22 cellular contexts compared by ENCODE assay signal in the genomic region with DNA sequence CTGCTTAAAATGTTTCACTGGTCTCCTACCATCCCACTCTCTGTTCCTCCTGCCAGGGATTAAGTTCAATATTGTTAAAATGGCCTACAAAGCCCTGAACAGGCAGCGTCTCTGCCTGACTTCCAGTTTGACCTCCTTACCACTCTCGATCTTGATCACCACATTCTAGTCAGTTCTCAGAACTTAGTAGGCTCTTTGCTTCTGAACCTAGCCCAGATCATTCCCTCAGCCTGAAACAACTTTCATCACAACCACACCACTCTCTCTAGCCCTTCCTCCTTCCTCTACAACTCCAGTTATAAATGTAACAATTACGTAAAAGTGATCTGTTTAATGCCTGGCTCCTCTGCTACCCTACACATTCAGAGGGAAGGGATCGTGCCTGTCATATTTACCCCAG.
"Had no signal": no experiment of that assay in that cellular context is flagged by ENCODE, and none has a peak within 500 bp of the region (broad histone marks: within the 10 kb centered on the region; RNA-seq: fewer than 3 reads in every experiment).

No MANE protein-coding gene starts in this region.

- H3K4me1 ChIP-seq: adrenal gland had no signal

- DNase-seq: activated CD4-positive, alpha-beta memory T cell treated with anti-CD3 and anti-CD28 coated beads, Interleukin-2, amount 10 ng/mL, durations not matched to agents 7 days and 5 days; activated CD4-positive, alpha-beta T cell treated with anti-CD3 and anti-CD28 coated beads for 36 hours; activated CD4-positive, alpha-beta T cell treated with anti-CD3 and anti-CD28 coated beads, Interleukin-2, amount 50 U/mL, for 1 hour; activated gamma-delta T cell treated with Interleukin-2 at 50 U/mL for 16 hours; activated naive CD4-positive, alpha-beta T cell treated with anti-CD3 and anti-CD28 coated beads, Interleukin-2, amount 10 ng/mL, durations not matched to agents 7 days and 5 days; activated naive CD8-positive, alpha-beta T cell treated with anti-CD3 and anti-CD28 coated beads, Interleukin-2, amount 10 ng/mL, durations not matched to agents 7 days and 5 days; activated T-cell treated with anti-CD3 and anti-CD28 coated beads for 4 hours; activated T-cell treated with anti-CD3 and anti-CD28 coated beads, Interleukin-2, amount 50 U/mL, for 48 hours; adrenal gland; anterior cingulate cortex; cerebellar nuclear complex; NCI-H1092; NCI-H1930; NCI-H345; NCI-H510A; NCI-H82; NK-92 treated with Interleukin-12 subunit alpha and Interleukin-12 subunit beta, amount 100 ng/mL, for 24 hours; PC-9; SIG-M5; WERI-Rb-1 had no signal

- FAIRE-seq: colon had no signal

- H2AFZ ChIP-seq: PC-9 had no signal

- H3K36me3 ChIP-seq: adrenal gland had no signal

- H3K27ac Mint-ChIP-seq: activated CD4-positive, alpha-beta T cell treated with anti-CD3 and anti-CD28 coated beads for 36 hours; activated naive CD4-positive, alpha-beta T cell treated with anti-CD3 and anti-CD28 coated beads, Interleukin-2, amount 10 ng/mL, durations not matched to agents 7 days and 5 days; activated naive CD8-positive, alpha-beta T cell treated with anti-CD3 and anti-CD28 coated beads, Interleukin-2, amount 10 ng/mL, durations not matched to agents 7 days and 5 days; activated T-helper 2 cell treated with anti-CD3 and anti-CD28 coated beads, Interferon-gamma antibody, Interleukin-2, Interleukin-4, amounts not matched to agents 10 μg/mL and 5 μg/mL and 100 μg/mL, durations not matched to agents 14 hours and 24 hours and 36 hours had no signal

- H3K4me2 ChIP-seq: PC-9 had no signal

- H3K27ac ChIP-seq: adrenal gland, PC-9, WERI-Rb-1 had no signal

- H3K27me3 ChIP-seq: adrenal gland had no signal

- H3K4me3 ChIP-seq: adrenal gland, PC-9 had no signal
